ENCODE assay signal across 12 cellular contexts in the genomic region with DNA sequence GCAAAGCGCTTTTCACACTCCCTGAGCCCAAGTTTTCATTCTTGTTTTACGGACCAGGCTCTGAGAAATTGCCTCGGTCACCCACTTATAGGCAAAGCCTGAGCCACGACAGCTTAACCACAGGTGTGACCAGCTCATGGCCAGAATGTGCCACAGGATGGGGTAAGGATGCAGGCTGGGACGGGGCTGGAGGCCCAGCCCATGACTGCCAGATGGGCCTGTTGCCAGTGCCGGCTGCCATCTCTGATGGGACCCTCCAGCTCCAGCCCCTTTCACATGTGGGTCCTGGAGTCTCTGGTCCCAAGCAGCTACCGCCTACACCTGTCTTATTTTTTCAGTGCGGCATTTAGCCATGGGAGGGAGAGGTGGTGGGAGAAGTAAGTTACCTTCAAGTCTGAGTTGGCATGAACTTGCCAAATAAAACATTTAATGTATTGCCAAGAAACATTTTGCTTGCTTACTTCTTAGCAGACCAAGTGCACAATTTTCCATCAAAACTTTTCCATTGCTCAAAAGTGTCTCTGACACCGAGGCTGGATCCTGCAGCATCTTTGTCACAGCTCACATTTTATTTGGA.
"Had no signal": no experiment of that assay in that cellular context is flagged by ENCODE, and none has a peak within 500 bp of the region (broad histone marks: within the 10 kb centered on the region; RNA-seq: fewer than 3 reads in every experiment).

No MANE protein-coding gene starts in this region.

- H3K4me3 ChIP-seq: spleen had no signal

- H3K27me3 ChIP-seq: spleen had no signal

- DNase-seq: activated CD4-positive, alpha-beta T cell treated with anti-CD3 and anti-CD28 coated beads, Interleukin-2, amount 10 ng/mL, durations not matched to agents 7 days and 5 days; activated CD4-positive, CD25-positive, alpha-beta regulatory T cell; amniotic stem cell; dermis blood vessel endothelial cell; erythroblast; mesendoderm; nephron progenitor cell; retina; spleen; stimulated activated CD4-positive, alpha-beta T cell treated with anti-CD3 and anti-CD28 coated beads, Interleukin-2, amount 100 ng/mL, for 24 hours; stimulated activated naive CD4-positive, alpha-beta T cell treated with Interleukin-2 at 50 U/mL for 16 hours; T-helper 2 cell had no signal
